ENCODE assay signal across 1 cellular context in genomic region chr4:158814636-158815035, GRCh38.
TF ChIP-seq lines count a peak whose summit lies in the region.

No MANE protein-coding gene starts in this region.

TF ChIP-seq in H1, 55 proteins besides CTCF, POLR2A, EP300 and RAD21:
- TF ChIP-seq, protein P1, sequence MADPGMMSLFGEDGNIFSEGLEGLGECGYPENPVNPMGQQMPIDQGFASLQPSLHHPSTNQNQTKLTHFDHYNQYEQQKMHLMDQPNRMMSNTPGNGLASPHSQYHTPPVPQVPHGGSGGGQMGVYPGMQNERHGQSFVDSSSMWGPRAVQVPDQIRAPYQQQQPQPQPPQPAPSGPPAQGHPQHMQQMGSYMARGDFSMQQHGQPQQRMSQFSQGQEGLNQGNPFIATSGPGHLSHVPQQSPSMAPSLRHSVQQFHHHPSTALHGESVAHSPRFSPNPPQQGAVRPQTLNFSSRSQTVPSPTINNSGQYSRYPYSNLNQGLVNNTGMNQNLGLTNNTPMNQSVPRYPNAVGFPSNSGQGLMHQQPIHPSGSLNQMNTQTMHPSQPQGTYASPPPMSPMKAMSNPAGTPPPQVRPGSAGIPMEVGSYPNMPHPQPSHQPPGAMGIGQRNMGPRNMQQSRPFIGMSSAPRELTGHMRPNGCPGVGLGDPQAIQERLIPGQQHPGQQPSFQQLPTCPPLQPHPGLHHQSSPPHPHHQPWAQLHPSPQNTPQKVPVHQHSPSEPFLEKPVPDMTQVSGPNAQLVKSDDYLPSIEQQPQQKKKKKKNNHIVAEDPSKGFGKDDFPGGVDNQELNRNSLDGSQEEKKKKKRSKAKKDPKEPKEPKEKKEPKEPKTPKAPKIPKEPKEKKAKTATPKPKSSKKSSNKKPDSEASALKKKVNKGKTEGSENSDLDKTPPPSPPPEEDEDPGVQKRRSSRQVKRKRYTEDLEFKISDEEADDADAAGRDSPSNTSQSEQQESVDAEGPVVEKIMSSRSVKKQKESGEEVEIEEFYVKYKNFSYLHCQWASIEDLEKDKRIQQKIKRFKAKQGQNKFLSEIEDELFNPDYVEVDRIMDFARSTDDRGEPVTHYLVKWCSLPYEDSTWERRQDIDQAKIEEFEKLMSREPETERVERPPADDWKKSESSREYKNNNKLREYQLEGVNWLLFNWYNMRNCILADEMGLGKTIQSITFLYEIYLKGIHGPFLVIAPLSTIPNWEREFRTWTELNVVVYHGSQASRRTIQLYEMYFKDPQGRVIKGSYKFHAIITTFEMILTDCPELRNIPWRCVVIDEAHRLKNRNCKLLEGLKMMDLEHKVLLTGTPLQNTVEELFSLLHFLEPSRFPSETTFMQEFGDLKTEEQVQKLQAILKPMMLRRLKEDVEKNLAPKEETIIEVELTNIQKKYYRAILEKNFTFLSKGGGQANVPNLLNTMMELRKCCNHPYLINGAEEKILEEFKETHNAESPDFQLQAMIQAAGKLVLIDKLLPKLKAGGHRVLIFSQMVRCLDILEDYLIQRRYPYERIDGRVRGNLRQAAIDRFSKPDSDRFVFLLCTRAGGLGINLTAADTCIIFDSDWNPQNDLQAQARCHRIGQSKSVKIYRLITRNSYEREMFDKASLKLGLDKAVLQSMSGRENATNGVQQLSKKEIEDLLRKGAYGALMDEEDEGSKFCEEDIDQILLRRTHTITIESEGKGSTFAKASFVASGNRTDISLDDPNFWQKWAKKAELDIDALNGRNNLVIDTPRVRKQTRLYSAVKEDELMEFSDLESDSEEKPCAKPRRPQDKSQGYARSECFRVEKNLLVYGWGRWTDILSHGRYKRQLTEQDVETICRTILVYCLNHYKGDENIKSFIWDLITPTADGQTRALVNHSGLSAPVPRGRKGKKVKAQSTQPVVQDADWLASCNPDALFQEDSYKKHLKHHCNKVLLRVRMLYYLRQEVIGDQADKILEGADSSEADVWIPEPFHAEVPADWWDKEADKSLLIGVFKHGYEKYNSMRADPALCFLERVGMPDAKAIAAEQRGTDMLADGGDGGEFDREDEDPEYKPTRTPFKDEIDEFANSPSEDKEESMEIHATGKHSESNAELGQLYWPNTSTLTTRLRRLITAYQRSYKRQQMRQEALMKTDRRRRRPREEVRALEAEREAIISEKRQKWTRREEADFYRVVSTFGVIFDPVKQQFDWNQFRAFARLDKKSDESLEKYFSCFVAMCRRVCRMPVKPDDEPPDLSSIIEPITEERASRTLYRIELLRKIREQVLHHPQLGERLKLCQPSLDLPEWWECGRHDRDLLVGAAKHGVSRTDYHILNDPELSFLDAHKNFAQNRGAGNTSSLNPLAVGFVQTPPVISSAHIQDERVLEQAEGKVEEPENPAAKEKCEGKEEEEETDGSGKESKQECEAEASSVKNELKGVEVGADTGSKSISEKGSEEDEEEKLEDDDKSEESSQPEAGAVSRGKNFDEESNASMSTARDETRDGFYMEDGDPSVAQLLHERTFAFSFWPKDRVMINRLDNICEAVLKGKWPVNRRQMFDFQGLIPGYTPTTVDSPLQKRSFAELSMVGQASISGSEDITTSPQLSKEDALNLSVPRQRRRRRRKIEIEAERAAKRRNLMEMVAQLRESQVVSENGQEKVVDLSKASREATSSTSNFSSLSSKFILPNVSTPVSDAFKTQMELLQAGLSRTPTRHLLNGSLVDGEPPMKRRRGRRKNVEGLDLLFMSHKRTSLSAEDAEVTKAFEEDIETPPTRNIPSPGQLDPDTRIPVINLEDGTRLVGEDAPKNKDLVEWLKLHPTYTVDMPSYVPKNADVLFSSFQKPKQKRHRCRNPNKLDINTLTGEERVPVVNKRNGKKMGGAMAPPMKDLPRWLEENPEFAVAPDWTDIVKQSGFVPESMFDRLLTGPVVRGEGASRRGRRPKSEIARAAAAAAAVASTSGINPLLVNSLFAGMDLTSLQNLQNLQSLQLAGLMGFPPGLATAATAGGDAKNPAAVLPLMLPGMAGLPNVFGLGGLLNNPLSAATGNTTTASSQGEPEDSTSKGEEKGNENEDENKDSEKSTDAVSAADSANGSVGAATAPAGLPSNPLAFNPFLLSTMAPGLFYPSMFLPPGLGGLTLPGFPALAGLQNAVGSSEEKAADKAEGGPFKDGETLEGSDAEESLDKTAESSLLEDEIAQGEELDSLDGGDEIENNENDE (IDR thresholded peaks at IDR 0.05; ENCODE audit: insufficient replicate concordance, low read length), result no peak
- TF ChIP-seq FOSL1 (IDR thresholded peaks at IDR 0.05; ENCODE audit: insufficient read depth, low read depth, low read length) (no peak), CREB1 (IDR thresholded peaks at IDR 0.05) (no peak), CTBP2 (IDR thresholded peaks at IDR 0.05; ENCODE audit: borderline replicate concordance, insufficient read depth, insufficient read length, low read length) (no peak), TBP (IDR thresholded peaks at IDR 0.05; ENCODE audit: low read depth, low read length) (no peak), NANOG (IDR thresholded peaks at IDR 0.05; ENCODE audit: insufficient read depth, low read depth, low read length, poor library complexity, severe bottlenecking) (no peak), RBBP5 (IDR thresholded peaks at IDR 0.05; ENCODE audit: borderline replicate concordance, low read depth, low read length) (no peak), SRF (IDR thresholded peaks at IDR 0.05; ENCODE audit: low read depth, low read length) (no peak), NRF1 (IDR thresholded peaks at IDR 0.05; ENCODE audit: low read depth, low read length) (no peak), POLR2AphosphoS5 (IDR thresholded peaks at IDR 0.05; ENCODE audit: low read depth, low read length) (no peak), KDM5A (IDR thresholded peaks at IDR 0.05; ENCODE audit: low read length) (no peak), SIN3A (conservative IDR thresholded peaks at IDR 0.05 in 1 of 2, IDR thresholded peaks at IDR 0.05 in 1 of 2; ENCODE audit: low read depth in 1 of 2, low read length in 2 of 2) (no peak), BRCA1 (IDR thresholded peaks at IDR 0.05; ENCODE audit: low read depth, low read length) (no peak), SP2 (IDR thresholded peaks at IDR 0.05; ENCODE audit: low read length) (no peak), SIRT6 (IDR thresholded peaks at IDR 0.05; ENCODE audit: low read length) (no peak), PHF8 (conservative IDR thresholded peaks at IDR 0.05; ENCODE audit: low read depth, low read length) (no peak), MAFK (IDR thresholded peaks at IDR 0.05; ENCODE audit: low read depth, low read length) (no peak), POU5F1 (IDR thresholded peaks at IDR 0.05; ENCODE audit: low read depth, low read length) (no peak), RXRA (IDR thresholded peaks at IDR 0.05; ENCODE audit: insufficient read depth, low read depth, low read length) (no peak)
- TF ChIP-seq, protein P2, sequence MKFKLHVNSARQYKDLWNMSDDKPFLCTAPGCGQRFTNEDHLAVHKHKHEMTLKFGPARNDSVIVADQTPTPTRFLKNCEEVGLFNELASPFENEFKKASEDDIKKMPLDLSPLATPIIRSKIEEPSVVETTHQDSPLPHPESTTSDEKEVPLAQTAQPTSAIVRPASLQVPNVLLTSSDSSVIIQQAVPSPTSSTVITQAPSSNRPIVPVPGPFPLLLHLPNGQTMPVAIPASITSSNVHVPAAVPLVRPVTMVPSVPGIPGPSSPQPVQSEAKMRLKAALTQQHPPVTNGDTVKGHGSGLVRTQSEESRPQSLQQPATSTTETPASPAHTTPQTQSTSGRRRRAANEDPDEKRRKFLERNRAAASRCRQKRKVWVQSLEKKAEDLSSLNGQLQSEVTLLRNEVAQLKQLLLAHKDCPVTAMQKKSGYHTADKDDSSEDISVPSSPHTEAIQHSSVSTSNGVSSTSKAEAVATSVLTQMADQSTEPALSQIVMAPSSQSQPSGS (IDR thresholded peaks at IDR 0.05; ENCODE audit: low read length), result no peak
TF ChIP-seq in H1: peak in this region for 0.
